Comparison of ENCODE assay signal across 1 cellular context in genomic region chr16:23803591-23804123, GRCh38.
TF ChIP-seq lines count a peak whose summit lies in the region.

No MANE protein-coding gene starts in this region.

TF ChIP-seq in K562, 482 proteins besides CTCF, POLR2A, EP300 and RAD21 (continued from another document and continues in another):
- TF ChIP-seq ZBTB5 (IDR thresholded peaks at IDR 0.05) (peak; percentile 61; the same call in 1 of the 2 replicates), MAX (CRISPR knock-in tag; IDR thresholded peaks at IDR 0.05) (peak; percentile 69), ZBTB43 (CRISPR knock-in tag; IDR thresholded peaks at IDR 0.05) (no peak), SMAD1 (IDR thresholded peaks at IDR 0.05; ENCODE audit: low read depth, low read length, partially characterized antibody) (no peak), HMBOX1 (IDR thresholded peaks at IDR 0.05) (peak; percentile 33; the same call in 1 of the 2 replicates), SMARCC2 (IDR thresholded peaks at IDR 0.05; ENCODE audit: low read depth) (peak; percentile 59; the same call in 1 of the 2 replicates), BRF1 (IDR thresholded peaks at IDR 0.05; ENCODE audit: borderline replicate concordance, extremely low read depth, insufficient read length) (no peak), E2F1 (CRISPR knock-in tag; IDR thresholded peaks at IDR 0.05) (no peak), PTTG1 (tag; IDR thresholded peaks at IDR 0.05; ENCODE audit: low read depth) (no peak), MCM7 (IDR thresholded peaks at IDR 0.05) (no peak), SMARCA4 (IDR thresholded peaks at IDR 0.05) (peak; percentile 77), FOXJ2 (tag; IDR thresholded peaks at IDR 0.05) (no peak), HBP1 (CRISPR knock-in tag; IDR thresholded peaks at IDR 0.05) (no peak), ATF2 (CRISPR knock-in tag; IDR thresholded peaks at IDR 0.05) (no peak), PURB (CRISPR knock-in tag; IDR thresholded peaks at IDR 0.05; ENCODE audit: low read depth) (no peak), NCOA2 (IDR thresholded peaks at IDR 0.05; ENCODE audit: partially characterized antibody in 2 of 2) (no peak), DEAF1 (CRISPR knock-in tag; IDR thresholded peaks at IDR 0.05) (peak; percentile 78), PYGO2 (tag; IDR thresholded peaks at IDR 0.05) (no peak), TGIF2 (CRISPR knock-in tag; IDR thresholded peaks at IDR 0.05) (no peak), DPF2 (IDR thresholded peaks at IDR 0.05) (peak; percentile 77), MNT (conservative IDR thresholded peaks at IDR 0.05) (peak; percentile 61 to 71; a peak in 3 of 4 replicates), PML (IDR thresholded peaks at IDR 0.05; ENCODE audit: low read length) (no peak), ATF6 (CRISPR knock-in tag; IDR thresholded peaks at IDR 0.05) (no peak), KLF1 (tag; IDR thresholded peaks at IDR 0.05) (no peak), ZBTB9 (CRISPR knock-in tag; IDR thresholded peaks at IDR 0.05) (peak; percentile 41; the same call in 1 of the 2 replicates), LARP7 (IDR thresholded peaks at IDR 0.05) (peak; percentile 70; the same call in 1 of the 2 replicates), ZSCAN32 (CRISPR knock-in tag; IDR thresholded peaks at IDR 0.05) (no peak), AFF4 (CRISPR knock-in tag; IDR thresholded peaks at IDR 0.05) (no peak), MAFK (IDR thresholded peaks at IDR 0.05; ENCODE audit: low read length) (no peak), EGR1 (conservative IDR thresholded peaks at IDR 0.05) (no peak), ESRRB (CRISPR knock-in tag; IDR thresholded peaks at IDR 0.05; ENCODE audit: borderline replicate concordance) (no peak), COPS2 (conservative IDR thresholded peaks at IDR 0.05) (no peak), SOX6 (IDR thresholded peaks at IDR 0.05) (peak; percentile 89)
